23 cellular contexts compared by ENCODE assay signal in genomic region chr3:150124142-150124541, GRCh38.
A peak's percentile ranks its signal among the peaks of the same experiment; 100 is the strongest.
DNase-seq lines count a peak whose midpoint lies in the region; ATAC-seq and TF ChIP-seq lines count a peak whose summit lies in the region.
"Had no signal": no experiment of that assay in that cellular context is flagged by ENCODE, and none has a peak within 500 bp of the region (broad histone marks: within the 10 kb centered on the region; RNA-seq: fewer than 3 reads in every experiment).

No MANE protein-coding gene starts in this region.

- peaks cover 2% of the 10 kb centered on the region for H3K4me1 ChIP-seq in neural progenitor cell
- H3K4me1 ChIP-seq: left ventricle myocardium inferior, prostate gland, SJSA1, upper lobe of right lung had no signal

- H3K4me3 ChIP-seq in GM12865 (ENCODE audit: low read depth, low read length): peak overlapping the region; percentile 49
- no peak overlapping the region for H3K4me3 ChIP-seq in neural progenitor cell
- H3K4me3 ChIP-seq: K562, left ventricle myocardium inferior, prostate gland, SJSA1, upper lobe of right lung had no signal

- H3K27ac Mint-ChIP-seq in neural progenitor cell: peak overlapping the region; percentile 34
- no peak overlapping the region for H3K27ac Mint-ChIP-seq in activated CD4-positive, alpha-beta T cell treated with anti-CD3 and anti-CD28 coated beads, Interleukin-2, amount 10 ng/mL, durations not matched to agents 24 days and 14 days
- H3K27ac Mint-ChIP-seq: activated naive CD4-positive, alpha-beta T cell treated with anti-CD3 and anti-CD28 coated beads, Interleukin-2, amount 10 ng/mL, durations not matched to agents 7 days and 5 days; CD4-positive, CD25-positive, alpha-beta regulatory T cell; stimulated activated effector memory CD8-positive, alpha-beta T cell treated with anti-CD3 and anti-CD28 coated beads, Interleukin-12 subunit alpha, Interleukin-12 subunit beta, amount 100 ng/mL, for 72 hours; T-cell had no signal

- no peaks in the 10 kb centered on the region for H3F3A ChIP-seq in neural progenitor cell (ENCODE audit: low read depth)

- peaks cover 9% of the 10 kb centered on the region for H3K27me3 Mint-ChIP-seq in neural progenitor cell (ENCODE audit: insufficient read depth, low read depth)
- peaks cover 16% of the 10 kb centered on the region for H3K27me3 Mint-ChIP-seq in activated CD4-positive, alpha-beta T cell treated with anti-CD3 and anti-CD28 coated beads, Interleukin-2, amount 10 ng/mL, durations not matched to agents 24 days and 14 days

- H2AFZ ChIP-seq in neural progenitor cell (replicated peaks): no peak overlapping the region

- H3K27ac ChIP-seq in neural progenitor cell: no peak overlapping the region
- H3K27ac ChIP-seq: brain microvascular endothelial cell, left ventricle myocardium inferior, prostate gland, SJSA1, upper lobe of right lung had no signal

- no peak for TF ChIP-seq CTCF in GM12865 (IDR thresholded peaks at IDR 0.05; ENCODE audit: insufficient read depth, low read depth, low read length, missing control alignments)
- TF ChIP-seq CTCF in neural progenitor cell (IDR thresholded peaks at IDR 0.05): no peak

- H3K4me2 ChIP-seq in neural progenitor cell: no peak overlapping the region

- H3K9me3 ChIP-seq in neural progenitor cell (ENCODE audit: low read depth): no peaks in the 10 kb centered on the region
- H3K9me3 ChIP-seq: prostate gland, SJSA1, upper lobe of right lung had no signal

- H3K36me3 ChIP-seq in neural progenitor cell: no peaks in the 10 kb centered on the region
- H3K36me3 ChIP-seq: brain microvascular endothelial cell, left ventricle myocardium inferior, prostate gland, SJSA1, upper lobe of right lung had no signal

- H3K79me2 ChIP-seq in neural progenitor cell (ENCODE audit: low read depth): no peaks in the 10 kb centered on the region

- H4K20me1 ChIP-seq in neural progenitor cell (ENCODE audit: low read depth): no peaks in the 10 kb centered on the region

- intact Hi-C loops in activated CD4-positive, alpha-beta T cell treated with anti-CD3 and anti-CD28 coated beads, Interleukin-2, amount 10 ng/mL, durations not matched to agents 24 days and 14 days (cut with micrococcal nuclease): no loop called here

- DNase-seq in GM12865 (ENCODE audit: low read depth) (peak; percentile 39), NCI-H345 treated with DMSO at 0.1 percent for 48 hours (lab: John Stamatoyannopoulos, UW; ENCODE audit: unreplicated experiment) (peak; percentile 7), neural progenitor cell (ENCODE audit: low spot score) (no peak)
- DNase-seq in activated CD4-positive, alpha-beta T cell treated with anti-CD3 and anti-CD28 coated beads, Interleukin-2, amount 10 ng/mL, durations not matched to agents 24 days and 14 days: no peak
- DNase-seq in NK-92 treated with Interleukin-12 subunit alpha and Interleukin-12 subunit beta, amount 100 ng/mL, for 24 hours (lab: John Stamatoyannopoulos, UW): no peak
- DNase-seq: activated CD4-positive, alpha-beta T cell treated with anti-CD3 and anti-CD28 coated beads, Interleukin-2, amount 50 U/mL, for 48 hours; activated CD4-positive, CD25-positive, alpha-beta regulatory T cell; activated naive CD4-positive, alpha-beta T cell treated with anti-CD3 and anti-CD28 coated beads, Interleukin-2, amount 10 ng/mL, durations not matched to agents 7 days and 5 days; brain microvascular endothelial cell; CD4-positive, CD25-positive, alpha-beta regulatory T cell; left ventricle myocardium inferior; NCI-H1694; stimulated activated CD4-positive, alpha-beta T cell treated with anti-CD3 and anti-CD28 coated beads, Interleukin-12 subunit alpha, Interleukin-12 subunit beta, amount 100 ng/mL, for 4 hours; stimulated activated CD4-positive, alpha-beta T cell treated with anti-CD3 and anti-CD28 coated beads, Interleukin-4, amount 100 ng/mL, for 1 hour; T-cell; upper lobe of right lung had no signal

- no peaks in the 10 kb centered on the region for H3K36me3 Mint-ChIP-seq in neural progenitor cell
- H3K36me3 Mint-ChIP-seq in activated CD4-positive, alpha-beta T cell treated with anti-CD3 and anti-CD28 coated beads, Interleukin-2, amount 10 ng/mL, durations not matched to agents 24 days and 14 days (ENCODE audit: low read depth): no peaks in the 10 kb centered on the region
- H3K36me3 Mint-ChIP-seq: activated naive CD4-positive, alpha-beta T cell treated with anti-CD3 and anti-CD28 coated beads, Interleukin-2, amount 10 ng/mL, durations not matched to agents 7 days and 5 days; CD4-positive, CD25-positive, alpha-beta regulatory T cell; stimulated activated effector memory CD8-positive, alpha-beta T cell treated with anti-CD3 and anti-CD28 coated beads, Interleukin-12 subunit alpha, Interleukin-12 subunit beta, amount 100 ng/mL, for 72 hours; T-cell had no signal

- ATAC-seq in GM19351 (IDR thresholded peaks at IDR 0.05; ENCODE audit: unreplicated experiment) (peak; percentile 51), GM21515 (IDR thresholded peaks at IDR 0.05; ENCODE audit: unreplicated experiment) (no peak)
- ATAC-seq: K562; sciatic nerve; stimulated activated effector memory CD8-positive, alpha-beta T cell treated with anti-CD3 and anti-CD28 coated beads, Interleukin-12 subunit alpha, Interleukin-12 subunit beta, amount 100 ng/mL, for 72 hours; T-cell; upper lobe of right lung had no signal

- no peaks in the 10 kb centered on the region for H3K27me3 ChIP-seq in neural progenitor cell
- H3K27me3 ChIP-seq: brain microvascular endothelial cell, SJSA1, upper lobe of right lung had no signal

- no peak overlapping the region for H3K4me3 Mint-ChIP-seq in neural progenitor cell
- H3K4me3 Mint-ChIP-seq in activated CD4-positive, alpha-beta T cell treated with anti-CD3 and anti-CD28 coated beads, Interleukin-2, amount 10 ng/mL, durations not matched to agents 24 days and 14 days: no peak overlapping the region
- H3K4me3 Mint-ChIP-seq: activated naive CD4-positive, alpha-beta T cell treated with anti-CD3 and anti-CD28 coated beads, Interleukin-2, amount 10 ng/mL, durations not matched to agents 7 days and 5 days; CD4-positive, CD25-positive, alpha-beta regulatory T cell; stimulated activated effector memory CD8-positive, alpha-beta T cell treated with anti-CD3 and anti-CD28 coated beads, Interleukin-12 subunit alpha, Interleukin-12 subunit beta, amount 100 ng/mL, for 72 hours; T-cell had no signal

- no peak overlapping the region for H3K9ac ChIP-seq in neural progenitor cell

- peaks cover 4% of the 10 kb centered on the region for H3K4me1 Mint-ChIP-seq in neural progenitor cell
- H3K4me1 Mint-ChIP-seq in activated CD4-positive, alpha-beta T cell treated with anti-CD3 and anti-CD28 coated beads, Interleukin-2, amount 10 ng/mL, durations not matched to agents 24 days and 14 days: no peaks in the 10 kb centered on the region
- H3K4me1 Mint-ChIP-seq: activated naive CD4-positive, alpha-beta T cell treated with anti-CD3 and anti-CD28 coated beads, Interleukin-2, amount 10 ng/mL, durations not matched to agents 7 days and 5 days; CD4-positive, CD25-positive, alpha-beta regulatory T cell; stimulated activated effector memory CD8-positive, alpha-beta T cell treated with anti-CD3 and anti-CD28 coated beads, Interleukin-12 subunit alpha, Interleukin-12 subunit beta, amount 100 ng/mL, for 72 hours; T-cell had no signal

- H3K9me3 Mint-ChIP-seq in neural progenitor cell: peaks cover 6% of the 10 kb centered on the region
- H3K9me3 Mint-ChIP-seq in activated CD4-positive, alpha-beta T cell treated with anti-CD3 and anti-CD28 coated beads, Interleukin-2, amount 10 ng/mL, durations not matched to agents 24 days and 14 days: no peaks in the 10 kb centered on the region
- H3K9me3 Mint-ChIP-seq: activated naive CD4-positive, alpha-beta T cell treated with anti-CD3 and anti-CD28 coated beads, Interleukin-2, amount 10 ng/mL, durations not matched to agents 7 days and 5 days; stimulated activated effector memory CD8-positive, alpha-beta T cell treated with anti-CD3 and anti-CD28 coated beads, Interleukin-12 subunit alpha, Interleukin-12 subunit beta, amount 100 ng/mL, for 72 hours had no signal

Comparison
In these comparisons a context has a peak if more than half of its experiments do, and no peak if none do; other contexts are left out.
1. DNase-seq: peak in GM12865 (single experiment) and NCI-H345 treated with DMSO at 0.1 percent for 48 hours (single experiment); none in neural progenitor cell (single experiment), activated CD4-positive, alpha-beta T cell treated with anti-CD3 and anti-CD28 coated beads, Interleukin-2, amount 10 ng/mL, durations not matched to agents 24 days and 14 days (single experiment) and NK-92 treated with Interleukin-12 subunit alpha and Interleukin-12 subunit beta, amount 100 ng/mL, for 24 hours (single experiment).